In genomic region chr19:1651548-1652394, GRCh38 we compare ENCODE assay signal across 8 cellular contexts. TPM values are rescaled to one million over a fixed set of nuclear protein-coding genes. Genes with fewer than 3 reads are reported as not detected.
A peak's percentile ranks its signal among the peaks of the same experiment; 100 is the strongest.
DNase-seq lines count a peak whose midpoint lies in the region; ATAC-seq and TF ChIP-seq lines count a peak whose summit lies in the region.

No MANE protein-coding gene starts in this region.

- H4K20me1 ChIP-seq in H9 (ENCODE audit: control insufficient read depth, insufficient read depth, insufficient read length) (no peaks in the 10 kb centered on the region), mammary epithelial cell (ENCODE audit: insufficient read depth, low read length) (no peaks in the 10 kb centered on the region)

- CTCF ChIA-PET in AG04450 (lab: Charles Lee) = interaction anchor here (0.6 kb wide), 2 partner anchors 107 to 153 kb away, joined by 3 to 4 read pairs; no protein-coding TSS in a partner anchor
- CTCF ChIA-PET in mammary epithelial cell (lab: Charles Lee; ENCODE audit: low non-redundant PET) = no interaction called here

- peaks cover 4% of the 10 kb centered on the region for H3K36me3 ChIP-seq in mammary epithelial cell (ENCODE audit: insufficient read depth, low read length)

- no peaks in the 10 kb centered on the region for H3K4me1 ChIP-seq in H9 (ENCODE audit: insufficient read depth, low read length)
- H3K4me1 ChIP-seq in mammary epithelial cell (ENCODE audit: insufficient read depth, low read length) = peaks cover 7% of the 10 kb centered on the region

- H3K27ac Mint-ChIP-seq in H9 = peak overlapping the region; percentile 97 to 99 (median 98)

- peaks cover 10 to 21% of the 10 kb centered on the region in 2 experiments for H3K4me1 Mint-ChIP-seq in H9

- H3T11ph ChIP-seq in H9 (ENCODE audit: low read length) = no peak overlapping the region

- H3K4me2 ChIP-seq in H9 (ENCODE audit: insufficient read depth, insufficient read length, low read length) (peak overlapping the region; percentile 78), mammary epithelial cell (ENCODE audit: insufficient read depth, low read depth, low read length) (peak overlapping the region; percentile 74)

- peaks cover 9% of the 10 kb centered on the region for H3K79me1 ChIP-seq in H9 (ENCODE audit: insufficient read depth, low read depth, low read length, poor library complexity, severe bottlenecking)

- peaks cover 0 to 2% of the 10 kb centered on the region in 2 experiments; a peak in 2 of 5 replicates for H3K9me3 Mint-ChIP-seq in H9

- H3K79me2 ChIP-seq in H9 (ENCODE audit: insufficient read depth, low read length) (peaks cover 9% of the 10 kb centered on the region; the same call in 1 of the 2 replicates), mammary epithelial cell (ENCODE audit: insufficient read depth, low read length) (peaks cover 41% of the 10 kb centered on the region)

- H3K9ac ChIP-seq in H9 (ENCODE audit: extremely low read depth, insufficient read length, low read length) = peak overlapping the region; percentile 62
- H3K9ac ChIP-seq in mammary epithelial cell (ENCODE audit: insufficient read depth, low read length) = peak overlapping the region; percentile 21

- H3K27ac ChIP-seq in AG04450 (ENCODE audit: low read depth, low read length) = no peak overlapping the region
- H3K27ac ChIP-seq in H9 (ENCODE audit: insufficient read length, low read depth, low read length) = no peak overlapping the region
- peak overlapping the region; percentile 6 for H3K27ac ChIP-seq in mammary epithelial cell (ENCODE audit: insufficient read depth, low read depth, low read length)

- peak overlapping the region; percentile 84 for H3K18ac ChIP-seq in H9 (ENCODE audit: insufficient read length, low read depth, low read length)

- H2BK120ac ChIP-seq in H9 (ENCODE audit: low read depth, low read length, poor library complexity, severe bottlenecking) = no peak overlapping the region

- H2AFZ ChIP-seq in H9 (ENCODE audit: low read length) = no peak overlapping the region
- peak overlapping the region; percentile 36 for H2AFZ ChIP-seq in mammary epithelial cell (ENCODE audit: low read depth, low read length)

- no peak overlapping the region for H2BK12ac ChIP-seq in H9 (ENCODE audit: insufficient read length, low read depth, low read length)

- no peak overlapping the region for H2BK5ac ChIP-seq in H9 (ENCODE audit: insufficient read length, low read length)

- BruUV-seq in mammary epithelial cell (replicated peaks; lab: Mats Ljungman, UMichigan) = no TSS peak

- H3K9me3 ChIP-seq in AG04450 (ENCODE audit: control insufficient read depth, insufficient read depth, low read length) (no peaks in the 10 kb centered on the region; the same call in 1 of the 2 replicates), H9 (ENCODE audit: control insufficient read depth, low read depth, low read length) (no peaks in the 10 kb centered on the region), mammary epithelial cell (replicated peaks; ENCODE audit: insufficient read depth, low read length) (no peaks in the 10 kb centered on the region)

- H3K4ac ChIP-seq in H9 (ENCODE audit: low read depth, low read length) = no peak overlapping the region

- H2BK15ac ChIP-seq in H9 (ENCODE audit: low read depth, low read length) = no peak overlapping the region

- TF ChIP-seq CTCF in AG04450 (IDR thresholded peaks at IDR 0.05; ENCODE audit: low read depth, low read length) (no peak), H9 (conservative IDR thresholded peaks at IDR 0.05) (no peak), mammary epithelial cell (conservative IDR thresholded peaks at IDR 0.05 in 1 of 2, IDR thresholded peaks at IDR 0.05 in 1 of 2; ENCODE audit: extremely low read depth in 1 of 2, insufficient read depth in 1 of 2, low read depth in 1 of 2, low read length in 2 of 2) (no peak)

- WGBS in H9 (ENCODE audit: extremely low coverage, insufficient read length, low lambda C conversion rate) = no CpG with 5 or more reads among the region's 118 CpGs
- WGBS in mammary epithelial cell (ENCODE audit: low coverage, missing lambda C conversion rate) = 0% methylated on average over 1 of the region's 118 CpGs

- no peak overlapping the region for H3K56ac ChIP-seq in H9 (ENCODE audit: insufficient read length, low read depth, low read length)

- intact Hi-C loops in mammary epithelial cell (cut with micrococcal nuclease) = loop anchor here (1.0 kb wide), 1 partner anchor 46 kb away; the partner anchor contains the start of gene UQCR11

- H4K5ac ChIP-seq in H9 (ENCODE audit: insufficient read length, low read depth, low read length) = no peak overlapping the region

- ATAC-seq in left lobe of liver (peak; percentile 4), GM19455 (IDR thresholded peaks at IDR 0.05; ENCODE audit: unreplicated experiment) (no peak), GM18873 (IDR thresholded peaks at IDR 0.05; ENCODE audit: low FRiP score, unreplicated experiment) (no peak)

- peaks cover 6% of the 10 kb centered on the region; the same call in 1 of the 2 replicates for H3K27me3 Mint-ChIP-seq in H9 (ENCODE audit: low read depth)

- POLR2A ChIA-PET in AG04450 (lab: Yijun Ruan, JAX) = interaction anchor here (0.6 to 0.9 kb wide), 3 partner anchors 17 to 312 kb away, joined by 3 to 4 read pairs (median 3); no protein-coding TSS in a partner anchor

- no peak overlapping the region for H2AK5ac ChIP-seq in H9 (ENCODE audit: insufficient read length, low read length)

- peaks cover 13 to 38% (median 24%) of the 10 kb centered on the region in 3 experiments for H3K36me3 Mint-ChIP-seq in H9 (ENCODE audit: insufficient read depth in 1 of 3, low read depth in 3 of 3)

- peak overlapping the region; percentile 95 to 98 for H3K4me3 Mint-ChIP-seq in H9

- no peak overlapping the region for H3K23ac ChIP-seq in H9 (ENCODE audit: insufficient read length, low read depth, low read length)

- H3K4me3 ChIP-seq in AG04450 (ENCODE audit: low read depth, low read length) = peak overlapping the region; percentile 73
- H3K4me3 ChIP-seq in mammary epithelial cell (replicated peaks in 1 of 3; ENCODE audit: insufficient read depth in 1 of 3, low read depth in 2 of 3, low read length in 3 of 3) = peak overlapping the region; percentile 61 to 94 (median 74)

- no peak for DNase-seq in AG04450 (ENCODE audit: low read depth, low spot score)
- no peak for DNase-seq in H9
- peak in 3 of 5 experiments; percentile 33 to 71 (median 41) for DNase-seq in T-helper 2 cell
- DNase-seq in mammary epithelial cell = peak; percentile 36
- DNase-seq in left lobe of liver (ENCODE audit: low spot score) = no peak
- peak; percentile 53 for DNase-seq in stimulated activated CD8-positive, alpha-beta memory T cell treated with anti-CD3 and anti-CD28 coated beads, Interleukin-4, amount 100 ng/mL, for 48 hours

- no peaks in the 10 kb centered on the region for H3K27me3 ChIP-seq in AG04450 (ENCODE audit: control insufficient read depth, insufficient read depth, low read length)
- H3K27me3 ChIP-seq in H9 (ENCODE audit: insufficient read depth, low read length) = no peaks in the 10 kb centered on the region
- no peaks in the 10 kb centered on the region for H3K27me3 ChIP-seq in mammary epithelial cell (ENCODE audit: insufficient read depth, low read length)

- in situ Hi-C loops in mammary epithelial cell (cut with MboI; ENCODE audit: low sequenced_read_pairs in 2 of 2) = loop anchor here in 1 of 2 donors (10.0 kb wide), 1 partner anchor 107 kb away; no protein-coding TSS in a partner anchor

- H4K8ac ChIP-seq in H9 (replicated peaks; ENCODE audit: insufficient read length, low read depth, low read length) = no peak overlapping the region

- dilution Hi-C loops in mammary epithelial cell (cut with HindIII; ENCODE audit: low sequenced_read_pairs) = loop anchor here (5.0 kb wide), 1 partner anchor 34 kb away; no protein-coding TSS in a partner anchor

- H2BK20ac ChIP-seq in H9 (ENCODE audit: low read depth, low read length, poor library complexity, severe bottlenecking) = no peak overlapping the region

- peak overlapping the region; percentile 45; the same call in 1 of the 2 replicates for H3K14ac ChIP-seq in H9 (ENCODE audit: insufficient read depth, low read length)

- H3K23me2 ChIP-seq in H9 (ENCODE audit: insufficient read length, low read depth, low read length, poor library complexity, severe bottlenecking) = peaks cover 9% of the 10 kb centered on the region

- no peak overlapping the region for H4K91ac ChIP-seq in H9 (ENCODE audit: insufficient read length, low read depth, low read length)

RNA-seq across cellular contexts. Expression of gene TCF3, which starts 0.6 kb away (rescaled TPM):
- polyA plus RNA-seq in AG04450 (2011; rRNA removed) (47.3 and 51.7 TPM in 2 replicates), mammary epithelial cell (80.6 TPM)
- polyA minus RNA-seq in AG04450 (2011; rRNA and poly(A)+ RNA removed) = 26.7 and 35.4 TPM in 2 replicates
- total RNA-seq in H9 (2021) (304 TPM in 2 replicates), mammary epithelial cell (100 to 1,000 TPM in 1 of 2 donors, 10 to 100 TPM in 1; 70.7 to 108 TPM), left lobe of liver (14.2 TPM)
- polyA minus RNA-seq in mammary epithelial cell = 71.4 TPM

RNA-seq across cellular contexts. Expression of gene UQCR11, which starts 46.5 kb away (rescaled TPM):
- polyA plus RNA-seq in AG04450 (2011; rRNA removed) (153 and 166 TPM in 2 replicates), mammary epithelial cell (114 TPM)
- polyA minus RNA-seq in AG04450 (2011; rRNA and poly(A)+ RNA removed) = 25.5 and 26.5 TPM in 2 replicates
- total RNA-seq in H9 (2021) (166 and 174 TPM in 2 replicates), mammary epithelial cell (100 to 1,000 TPM in 1 of 2 donors, 10 to 100 TPM in 1; 28.3 to 250 TPM), left lobe of liver (220 TPM)
- 3.8 TPM for polyA minus RNA-seq in mammary epithelial cell

RNA-seq across cellular contexts. Expression of gene MBD3, which starts 59.1 kb away (rescaled TPM):
- polyA plus RNA-seq in AG04450 (2011; rRNA removed) = 21.9 and 35.4 TPM in 2 replicates
- polyA minus RNA-seq in AG04450 (2011; rRNA and poly(A)+ RNA removed) = 17.3 and 21.2 TPM in 2 replicates
- total RNA-seq in H9 (2021) = 126 and 128 TPM in 2 replicates
- total RNA-seq in mammary epithelial cell = 10 to 100 TPM; 58.5 to 84.3 TPM
- polyA plus RNA-seq in mammary epithelial cell = 42.7 TPM
- polyA minus RNA-seq in mammary epithelial cell = 34.8 TPM
- 40.3 TPM for total RNA-seq in left lobe of liver

Comparison
In these comparisons a context has a peak if more than half of its experiments do, and no peak if none do; other contexts are left out.
1. DNase-seq: peak in T-helper 2 cell (3 of 5), mammary epithelial cell (single experiment) and stimulated activated CD8-positive, alpha-beta memory T cell treated with anti-CD3 and anti-CD28 coated beads, Interleukin-4, amount 100 ng/mL, for 48 hours (single experiment); none in AG04450 (single experiment), H9 (single experiment) and left lobe of liver (single experiment).